In genomic region chrX:53269536-53270107, GRCh38 we compare ENCODE assay signal across 18 cellular contexts. TPM values are rescaled to one million over a fixed set of nuclear protein-coding genes. Genes with fewer than 3 reads are reported as not detected.
A peak's percentile ranks its signal among the peaks of the same experiment; 100 is the strongest.
DNase-seq lines count a peak whose midpoint lies in the region; ATAC-seq and TF ChIP-seq lines count a peak whose summit lies in the region.
"Had no signal": no experiment of that assay in that cellular context is flagged by ENCODE, and none has a peak within 500 bp of the region (broad histone marks: within the 10 kb centered on the region; RNA-seq: fewer than 3 reads in every experiment).

No MANE protein-coding gene starts in this region.

- H3K36me3 ChIP-seq in left ventricle myocardium inferior (no peaks in the 10 kb centered on the region), HEK293 (ENCODE audit: control insufficient read depth in 2 of 2, insufficient read depth in 1 of 2, low read length in 2 of 2) (no peaks in the 10 kb centered on the region), upper lobe of right lung (no peaks in the 10 kb centered on the region), spleen (no peaks in the 10 kb centered on the region)

- intact Hi-C loops in cardiac septum (cut with DNase I) (no loop called here), left ventricle myocardium inferior (cut with micrococcal nuclease) (no loop called here), posterior vena cava (cut with DNase I) (no loop called here), upper lobe of right lung (cut with DNase I) (no loop called here), spleen (cut with DNase I; ENCODE audit: low total_unique reads) (no loop called here)

- no peaks in the 10 kb centered on the region for H3K4me1 ChIP-seq in left ventricle myocardium inferior
- H3K4me1 ChIP-seq in HEK293 (ENCODE audit: control insufficient read depth, insufficient read depth, low read length): peaks cover 2% of the 10 kb centered on the region; the same call in 1 of the 2 replicates
- H3K4me1 ChIP-seq in upper lobe of right lung: peaks cover 3% of the 10 kb centered on the region
- peaks cover 0 to 17% (median 0%) of the 10 kb centered on the region in 6 donors for H3K4me1 ChIP-seq in spleen
- H3K4me1 ChIP-seq: Caco-2 had no signal

- TF ChIP-seq POLR2A in spleen (IDR thresholded peaks at IDR 0.05): no peak

- no peak for ATAC-seq in upper lobe of right lung
- ATAC-seq: CD8-positive, alpha-beta T cell; GM12878; HCT116 had no signal

- POLR2A ChIA-PET in HEK293 (lab: Yijun Ruan, JAX): interaction anchor here (1.0 kb wide), 2 partner anchors 9 to 44 kb away, joined by 3 read pairs; partner anchors contain the start of gene KDM5C

- H3K27ac ChIP-seq in left ventricle myocardium inferior (replicated peaks): no peak overlapping the region
- no peak overlapping the region for H3K27ac ChIP-seq in HEK293 (ENCODE audit: extremely low read depth, low read depth, low read length)
- no peak overlapping the region for H3K27ac ChIP-seq in upper lobe of right lung
- H3K27ac ChIP-seq in spleen: no peak overlapping the region

- TF ChIP-seq CTCF in left ventricle myocardium inferior (IDR thresholded peaks at IDR 0.05; ENCODE audit: borderline replicate concordance) (no peak), HEK293 (tag by site-specific recombination; IDR thresholded peaks at IDR 0.05) (no peak), upper lobe of right lung (IDR thresholded peaks at IDR 0.05) (no peak), spleen (IDR thresholded peaks at IDR 0.05 in 8 of 11, conservative IDR thresholded peaks at IDR 0.05 in 3 of 11) (no peak)

- 74 to 92% (median 89%) methylated on average over 14 of the region's 14 CpGs for WGBS in spleen, 5 donors

- H3K4me3 ChIP-seq in left ventricle myocardium inferior: no peak overlapping the region
- H3K4me3 ChIP-seq in HEK293 (ENCODE audit: low read depth, low read length): no peak overlapping the region
- no peak overlapping the region for H3K4me3 ChIP-seq in upper lobe of right lung
- no peak overlapping the region for H3K4me3 ChIP-seq in spleen
- H3K4me3 ChIP-seq: GM12878 had no signal

- no peaks in the 10 kb centered on the region for H3K27me3 ChIP-seq in left ventricle myocardium inferior (ENCODE audit: low read depth)
- no peaks in the 10 kb centered on the region for H3K27me3 ChIP-seq in upper lobe of right lung
- H3K27me3 ChIP-seq in spleen (replicated peaks in 1 of 7): peaks cover 0 to 29% (median 0%) of the 10 kb centered on the region in 7 donors

- H3K9me3 ChIP-seq in left ventricle myocardium inferior (replicated peaks) (no peaks in the 10 kb centered on the region), HEK293 (ENCODE audit: control insufficient read depth, insufficient read depth, low read depth, low read length) (no peaks in the 10 kb centered on the region), upper lobe of right lung (no peaks in the 10 kb centered on the region), spleen (no peaks in the 10 kb centered on the region)
- H3K9me3 ChIP-seq: Caco-2 had no signal

- DNase-seq in cardiac septum (ENCODE audit: low spot score) (peak; percentile 31), left ventricle myocardium inferior (no peak), iPS-NIHi7 (ENCODE audit: extremely low spot score) (peak; percentile 18), posterior vena cava (ENCODE audit: low spot score) (peak; percentile 41), upper lobe of right lung (no peak), spleen (no peak), NCI-H82 (lab: John Stamatoyannopoulos, UW) (no peak)
- DNase-seq: C1 segment of cervical spinal cord; Caco-2; CD8-positive, alpha-beta T cell; DMS153; DND-41; GOT3; H9; HFFc6 had no signal

- CTCF ChIA-PET in HEK293 (lab: Yijun Ruan, JAX): interaction anchor here (0.7 to 1.7 kb wide), 6 partner anchors 9 to 44 kb away, joined by 3 to 8 read pairs (median 4); no protein-coding TSS in a partner anchor

TF ChIP-seq in HEK293, 187 proteins besides CTCF, POLR2A, EP300 and RAD21:
- TF ChIP-seq ZNF626 (tag by site-specific recombination; IDR thresholded peaks at IDR 0.05): no peak
- peak; percentile 99 for TF ChIP-seq EGR2 (tag by site-specific recombination; IDR thresholded peaks at IDR 0.05; ENCODE audit: low read depth)
- no peak for TF ChIP-seq ZNF311 (tag by site-specific recombination; IDR thresholded peaks at IDR 0.05; ENCODE audit: borderline replicate concordance)
- TF ChIP-seq ZNF792 (tag by site-specific recombination; IDR thresholded peaks at IDR 0.05): no peak
- peak; percentile 95 for TF ChIP-seq ZFHX2 (tag by site-specific recombination; conservative IDR thresholded peaks at IDR 0.05)
- TF ChIP-seq ZSCAN16 (tag by site-specific recombination; IDR thresholded peaks at IDR 0.05): no peak
- TF ChIP-seq BCL11B (tag by site-specific recombination; IDR thresholded peaks at IDR 0.05; ENCODE audit: low read depth): no peak
- no peak for TF ChIP-seq ZNF426 (tag by site-specific recombination; IDR thresholded peaks at IDR 0.05)
- no peak for TF ChIP-seq ZNF138 (tag by site-specific recombination; IDR thresholded peaks at IDR 0.05; ENCODE audit: borderline replicate concordance)
- TF ChIP-seq ZNF169 (tag by site-specific recombination; IDR thresholded peaks at IDR 0.05): no peak
- no peak for TF ChIP-seq GLIS2 (tag by site-specific recombination; IDR thresholded peaks at IDR 0.05)
- no peak for TF ChIP-seq ZNF623 (tag by site-specific recombination; IDR thresholded peaks at IDR 0.05)
- no peak for TF ChIP-seq ZNF692 (tag by site-specific recombination; IDR thresholded peaks at IDR 0.05)
- TF ChIP-seq PRDM6 (tag by site-specific recombination; IDR thresholded peaks at IDR 0.05): no peak
- TF ChIP-seq SP2 (tag by site-specific recombination; IDR thresholded peaks at IDR 0.05): no peak
- no peak for TF ChIP-seq ZNF768 (tag by site-specific recombination; IDR thresholded peaks at IDR 0.05)

RNA-seq across cellular contexts. Expression of gene IQSEC2, which starts 11.8 kb away (rescaled TPM):
- total RNA-seq in cardiac septum (11.6 TPM), left ventricle myocardium inferior (17.1 TPM), posterior vena cava (1 to 10 TPM; 8.3 to 9.4 TPM), upper lobe of right lung (17.3 TPM), spleen (10 to 100 TPM in 4 of 7 donors, 1 to 10 TPM in 3; 6.8 to 15.7 (median 10.5) TPM)
- 1 to 10 TPM; 5.2 to 8.0 (median 5.5) TPM for polyA plus RNA-seq in spleen

RNA-seq across cellular contexts. Expression of gene KDM5C, which starts 44.6 kb away (rescaled TPM):
- total RNA-seq in cardiac septum: 57.7 TPM
- total RNA-seq in left ventricle myocardium inferior: 35.6 TPM
- total RNA-seq in posterior vena cava: 10 to 100 TPM; 66.0 to 77.8 TPM
- total RNA-seq in upper lobe of right lung: 65.2 TPM
- 100 to 1,000 TPM in 5 of 7 donors, 10 to 100 TPM in 2; 96.6 to 165 (median 140) TPM for total RNA-seq in spleen
- 10 to 100 TPM; 10.4 to 35.3 (median 16.9) TPM for polyA plus RNA-seq in spleen

Comparison
In these comparisons a context has a peak if more than half of its experiments do, and no peak if none do; other contexts are left out.
1. DNase-seq: peak in cardiac septum (single experiment), iPS-NIHi7 (single experiment) and posterior vena cava (single experiment); none in left ventricle myocardium inferior (single experiment), upper lobe of right lung (single experiment), spleen (single experiment) and NCI-H82 (single experiment).